21 cellular contexts compared by ENCODE assay signal in genomic region chr5:83715316-83716060, GRCh38.
DNase-seq lines count a peak whose midpoint lies in the region; ATAC-seq and TF ChIP-seq lines count a peak whose summit lies in the region.
"Had no signal": no experiment of that assay in that cellular context is flagged by ENCODE, and none has a peak within 500 bp of the region (broad histone marks: within the 10 kb centered on the region; RNA-seq: fewer than 3 reads in every experiment).

No MANE protein-coding gene starts in this region.

- no peak overlapping the region for H3K4me3 ChIP-seq in epithelial cell of esophagus (ENCODE audit: low read length)
- H3K4me3 ChIP-seq: BLaER1, cardiac muscle cell, tibial artery had no signal

- H3K36me3 Mint-ChIP-seq in nephron progenitor cell (ENCODE audit: low read depth): peaks cover 1% of the 10 kb centered on the region
- H3K36me3 Mint-ChIP-seq: stimulated activated memory B cell treated with anti-CD40 and anti-IgM and Interleukin-4, amounts not matched to agents 10 μg/mL and 1 μg/mL and 100 μg/mL, for 72 hours had no signal

- no peaks in the 10 kb centered on the region for H3K9me3 Mint-ChIP-seq in nephron progenitor cell
- H3K9me3 Mint-ChIP-seq: effector memory CD8-positive, alpha-beta T cell; stimulated activated memory B cell treated with anti-CD40 and anti-IgM and Interleukin-4, amounts not matched to agents 10 μg/mL and 1 μg/mL and 100 μg/mL, for 72 hours; T-helper 2 cell treated with Interferon-gamma antibody and Interleukin-4, amounts not matched to agents 5 μg/mL and 100 μg/mL, for 36 hours had no signal

- peaks cover 69% of the 10 kb centered on the region for H3K4me1 Mint-ChIP-seq in nephron progenitor cell
- H3K4me1 Mint-ChIP-seq: stimulated activated memory B cell treated with anti-CD40 and anti-IgM and Interleukin-4, amounts not matched to agents 10 μg/mL and 1 μg/mL and 100 μg/mL, for 72 hours had no signal

- H3K27ac Mint-ChIP-seq in nephron progenitor cell: peak overlapping the region; percentile 39
- H3K27ac Mint-ChIP-seq: effector memory CD8-positive, alpha-beta T cell; stimulated activated memory B cell treated with anti-CD40 and anti-IgM and Interleukin-4, amounts not matched to agents 10 μg/mL and 1 μg/mL and 100 μg/mL, for 72 hours; T-helper 2 cell treated with Interferon-gamma antibody and Interleukin-4, amounts not matched to agents 5 μg/mL and 100 μg/mL, for 36 hours had no signal

- H3K4me3 Mint-ChIP-seq in nephron progenitor cell: peak overlapping the region; percentile 17
- H3K4me3 Mint-ChIP-seq: effector memory CD8-positive, alpha-beta T cell; stimulated activated memory B cell treated with anti-CD40 and anti-IgM and Interleukin-4, amounts not matched to agents 10 μg/mL and 1 μg/mL and 100 μg/mL, for 72 hours; T-helper 2 cell treated with Interferon-gamma antibody and Interleukin-4, amounts not matched to agents 5 μg/mL and 100 μg/mL, for 36 hours had no signal

- no peak for TF ChIP-seq CTCF in epithelial cell of esophagus (IDR thresholded peaks at IDR 0.05; ENCODE audit: insufficient read depth, low read depth, low read length, missing control alignments)
- TF ChIP-seq CTCF in nephron progenitor cell (IDR thresholded peaks at IDR 0.05): no peak

- no peaks in the 10 kb centered on the region for H3K27me3 Mint-ChIP-seq in nephron progenitor cell (ENCODE audit: low read depth, poor library complexity)

- ATAC-seq in HG02938 (IDR thresholded peaks at IDR 0.05; ENCODE audit: unreplicated experiment): no peak
- ATAC-seq in GM21515 (IDR thresholded peaks at IDR 0.05; ENCODE audit: unreplicated experiment): no peak
- no peak for ATAC-seq in GM21367 (IDR thresholded peaks at IDR 0.05; ENCODE audit: unreplicated experiment)
- ATAC-seq: effector memory CD8-positive, alpha-beta T cell; left cardiac atrium; right cardiac atrium; stimulated activated memory B cell treated with anti-CD40 and anti-IgM and Interleukin-4, amounts not matched to agents 10 μg/mL and 1 μg/mL and 100 μg/mL, for 72 hours had no signal

- DNase-seq in NCI-H2107 treated with DMSO at 0.1 percent for 48 hours (lab: John Stamatoyannopoulos, UW; ENCODE audit: unreplicated experiment): peak; percentile 40
- no peak for DNase-seq in NCI-H2107 (lab: John Stamatoyannopoulos, UW)
- DNase-seq in NCI-H526 (lab: John Stamatoyannopoulos, UW): peak; percentile 53 to 64
- peak; percentile 45 for DNase-seq in epithelial cell of esophagus (ENCODE audit: low read depth)
- no peak for DNase-seq in nephron progenitor cell
- DNase-seq: 8988T; activated CD4-positive, CD25-positive, alpha-beta regulatory T cell; activated CD8-positive, alpha-beta memory T cell treated with anti-CD3 and anti-CD28 coated beads for 24 hours; effector memory CD8-positive, alpha-beta T cell; left cardiac atrium; NCI-H1694 treated with DMSO at 0.1 percent for 48 hours; NCI-H748 treated with DMSO at 0.1 percent for 48 hours; right cardiac atrium; tibial artery had no signal

Comparison
In these comparisons a context has a peak if more than half of its experiments do, and no peak if none do; other contexts are left out.
1. DNase-seq: peak in NCI-H2107 treated with DMSO at 0.1 percent for 48 hours (single experiment), NCI-H526 (2 of 2) and epithelial cell of esophagus (single experiment); none in NCI-H2107 (single experiment) and nephron progenitor cell (single experiment).